Comparison of ENCODE assay signal across 28 cellular contexts in the genomic region with DNA sequence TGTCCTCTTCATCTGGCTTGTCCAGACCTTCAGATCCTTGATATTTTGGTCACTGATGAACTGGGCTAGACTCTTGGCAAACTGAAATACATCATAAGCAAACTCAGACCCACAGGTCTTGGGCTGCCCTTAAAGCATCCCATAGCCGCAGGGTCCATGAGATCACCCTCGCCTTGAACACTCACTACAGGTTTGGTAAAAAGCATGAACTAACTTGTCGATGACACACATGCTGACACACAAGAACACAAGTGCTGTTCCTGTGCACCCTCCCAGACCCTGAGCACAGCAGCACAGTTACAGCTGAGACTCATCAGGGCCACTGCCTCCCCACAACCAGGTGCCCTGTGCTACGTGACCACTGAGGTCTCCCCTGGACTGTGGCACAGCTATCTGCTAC. TPM values are rescaled to one million over a fixed set of nuclear protein-coding genes. Genes with fewer than 3 reads are reported as not detected.
"Had no signal": no experiment of that assay in that cellular context is flagged by ENCODE, and none has a peak within 500 bp of the region (broad histone marks: within the 10 kb centered on the region; RNA-seq: fewer than 3 reads in every experiment).

No MANE protein-coding gene starts in this region.

- H3K4me1 ChIP-seq: left ventricle myocardium inferior, right lobe of liver, stomach, tibial artery had no signal

- H3K4me1 Mint-ChIP-seq: central memory CD8-positive, alpha-beta T cell; endodermal cell had no signal

- H3K9me3 ChIP-seq: heart left ventricle, left ventricle myocardium inferior, mucosa of descending colon, ovary, right lobe of liver, stomach, tibial artery had no signal

- DNase-seq: activated CD4-positive, alpha-beta memory T cell treated with anti-CD3 and anti-CD28 coated beads, Interleukin-2, amount 10 ng/mL, durations not matched to agents 7 days and 5 days; activated CD4-positive, alpha-beta T cell treated with anti-CD3 and anti-CD28 coated beads for 1 hour; activated CD4-positive, alpha-beta T cell treated with anti-CD3 and anti-CD28 coated beads, Interleukin-2, amount 10 ng/mL, durations not matched to agents 7 days and 5 days; activated CD8-positive, alpha-beta memory T cell treated with anti-CD3 and anti-CD28 coated beads, Interleukin-2, amount 50 U/mL, for 48 hours; activated gamma-delta T cell treated with Interleukin-2 at 50 U/mL for 16 hours; activated naive CD4-positive, alpha-beta T cell treated with anti-CD3 and anti-CD28 coated beads, Interleukin-2, amount 50 U/mL, for 16 hours; activated T-cell treated with anti-CD3 and anti-CD28 coated beads, Interleukin-2, amount 50 U/mL, for 24 hours; amniotic stem cell; brain microvascular endothelial cell; endodermal cell; foreskin fibroblast; left ventricle myocardium inferior; mucosa of descending colon; ovary; right lobe of liver; stimulated activated CD4-positive, alpha-beta T cell treated with anti-CD3 and anti-CD28 coated beads, Interleukin-2, amount 100 ng/mL, for 48 hours; stomach; T-helper 17 cell; tibial artery had no signal

- H3K27me3 Mint-ChIP-seq: activated CD4-positive, alpha-beta memory T cell treated with anti-CD3 and anti-CD28 coated beads, Interleukin-2, amount 10 ng/mL, durations not matched to agents 7 days and 5 days; activated CD4-positive, alpha-beta T cell treated with anti-CD3 and anti-CD28 coated beads, Interleukin-2, amount 10 ng/mL, durations not matched to agents 7 days and 5 days; activated T-cell treated with anti-CD3 and anti-CD28 coated beads, Interleukin-2, amount 50 U/mL, for 24 hours; activated T-helper 17 cell treated with anti-CD3 and anti-CD28 coated beads, Interleukin-2, amount 50 U/mL, for 72 hours; central memory CD8-positive, alpha-beta T cell; dendritic cell treated with granulocyte-macrophage colony-stimulating factor and Interleukin-4, amounts not matched to agents 40 ng/mL and 50 ng/mL, for 4 days; natural killer cell treated with Interleukin-12 subunit alpha and Interleukin-12 subunit beta and Interleukin-15 and Interleukin-18, amount 100 ng/mL, for 72 hours; progenitor cell of endocrine pancreas; T-helper 17 cell had no signal

- H3K36me3 Mint-ChIP-seq: natural killer cell treated with Interleukin-12 subunit alpha and Interleukin-12 subunit beta and Interleukin-15 and Interleukin-18, amount 100 ng/mL, for 72 hours had no signal

- H3K27ac ChIP-seq: brain microvascular endothelial cell, heart left ventricle, left ventricle myocardium inferior, ovary, right lobe of liver, stomach, tibial artery had no signal

- H3K27me3 ChIP-seq: brain microvascular endothelial cell, heart left ventricle, ovary, right lobe of liver, stomach, tibial artery had no signal

- H3K27ac Mint-ChIP-seq: activated CD4-positive, alpha-beta memory T cell treated with anti-CD3 and anti-CD28 coated beads, Interleukin-2, amount 10 ng/mL, durations not matched to agents 7 days and 5 days; activated CD4-positive, alpha-beta T cell treated with anti-CD3 and anti-CD28 coated beads, Interleukin-2, amount 10 ng/mL, durations not matched to agents 7 days and 5 days; activated T-cell treated with anti-CD3 and anti-CD28 coated beads, Interleukin-2, amount 50 U/mL, for 24 hours; activated T-helper 17 cell treated with anti-CD3 and anti-CD28 coated beads, Interleukin-2, amount 50 U/mL, for 72 hours; dendritic cell treated with granulocyte-macrophage colony-stimulating factor and Interleukin-4, amounts not matched to agents 40 ng/mL and 50 ng/mL, for 4 days; endodermal cell; natural killer cell treated with Interleukin-12 subunit alpha and Interleukin-12 subunit beta and Interleukin-15 and Interleukin-18, amount 100 ng/mL, for 72 hours; progenitor cell of endocrine pancreas; T-helper 17 cell had no signal

- H3K9me3 Mint-ChIP-seq: activated CD4-positive, alpha-beta memory T cell treated with anti-CD3 and anti-CD28 coated beads, Interleukin-2, amount 10 ng/mL, durations not matched to agents 7 days and 5 days; activated CD4-positive, alpha-beta T cell treated with anti-CD3 and anti-CD28 coated beads, Interleukin-2, amount 10 ng/mL, durations not matched to agents 7 days and 5 days; activated T-cell treated with anti-CD3 and anti-CD28 coated beads, Interleukin-2, amount 50 U/mL, for 24 hours; activated T-helper 17 cell treated with anti-CD3 and anti-CD28 coated beads, Interleukin-2, amount 50 U/mL, for 72 hours; central memory CD8-positive, alpha-beta T cell; endodermal cell; natural killer cell treated with Interleukin-12 subunit alpha and Interleukin-12 subunit beta and Interleukin-15 and Interleukin-18, amount 100 ng/mL, for 72 hours had no signal

- H3K4me3 Mint-ChIP-seq: activated CD4-positive, alpha-beta memory T cell treated with anti-CD3 and anti-CD28 coated beads, Interleukin-2, amount 10 ng/mL, durations not matched to agents 7 days and 5 days; activated CD4-positive, alpha-beta T cell treated with anti-CD3 and anti-CD28 coated beads, Interleukin-2, amount 10 ng/mL, durations not matched to agents 7 days and 5 days; activated T-cell treated with anti-CD3 and anti-CD28 coated beads, Interleukin-2, amount 50 U/mL, for 24 hours; activated T-helper 17 cell treated with anti-CD3 and anti-CD28 coated beads, Interleukin-2, amount 50 U/mL, for 72 hours; central memory CD8-positive, alpha-beta T cell; dendritic cell treated with granulocyte-macrophage colony-stimulating factor and Interleukin-4, amounts not matched to agents 40 ng/mL and 50 ng/mL, for 4 days; endodermal cell; natural killer cell treated with Interleukin-12 subunit alpha and Interleukin-12 subunit beta and Interleukin-15 and Interleukin-18, amount 100 ng/mL, for 72 hours; T-helper 17 cell had no signal

- ATAC-seq: activated T-helper 17 cell treated with anti-CD3 and anti-CD28 coated beads, Interleukin-2, amount 50 U/mL, for 72 hours; mucosa of descending colon; T-helper 17 cell had no signal

- H3K36me3 ChIP-seq: ovary, right lobe of liver had no signal

- H3K4me3 ChIP-seq: heart left ventricle, left ventricle myocardium inferior, lung, mucosa of descending colon, ovary, right lobe of liver, stomach, tibial artery had no signal

RNA-seq across cellular contexts. Expression of gene UCN2, which starts 28.0 kb away (rescaled TPM):
- total RNA-seq: activated CD4-positive, alpha-beta memory T cell treated with anti-CD3 and anti-CD28 coated beads, Interleukin-2, amount 10 ng/mL, durations not matched to agents 7 days and 5 days; activated CD4-positive, alpha-beta T cell treated with anti-CD3 and anti-CD28 coated beads, Interleukin-2, amount 10 ng/mL, durations not matched to agents 7 days and 5 days; endodermal cell; mesenteric fat pad; natural killer cell treated with Interleukin-12 subunit alpha and Interleukin-12 subunit beta and Interleukin-15 and Interleukin-18, amount 100 ng/mL, for 72 hours; right lobe of liver; skeletal muscle tissue; T-helper 17 cell had no signal
